8 cellular contexts compared by ENCODE assay signal in genomic region chr4:176376032-176376614, GRCh38. TPM values are rescaled to one million over a fixed set of nuclear protein-coding genes. Genes with fewer than 3 reads are reported as not detected.
DNase-seq lines count a peak whose midpoint lies in the region; ATAC-seq, FAIRE-seq and TF ChIP-seq lines count a peak whose summit lies in the region.

No MANE protein-coding gene starts in this region.

- DNase-seq in PC-3 = peak; percentile 58
- DNase-seq in frontal cortex (ENCODE audit: low spot score in 2 of 2) = peak; percentile 5 to 21
- DNase-seq in hypothalamus (lab: John Stamatoyannopoulos, UW) = no peak

- H4K20me1 ChIP-seq in PC-3 (ENCODE audit: low read length) = no peaks in the 10 kb centered on the region

- intact Hi-C loops in PC-3 (cut with micrococcal nuclease) = loop anchor here (1.0 to 5.0 kb wide), 4 partner anchors 123 to 963 kb away; no protein-coding TSS in a partner anchor

- H3K36me3 ChIP-seq in PC-3 (ENCODE audit: low read depth, low read length) = no peaks in the 10 kb centered on the region

- BruUV-seq in PC-3 (replicated peaks; lab: Mats Ljungman, UMichigan) = no TSS peak

- H3K27me3 ChIP-seq in PC-3 (ENCODE audit: low read length) = no peaks in the 10 kb centered on the region

- CTCF ChIA-PET in PC-3 (lab: Charles Lee) = no interaction called here

- peak; percentile 94 for FAIRE-seq in A204.1 (lab: Jason Lieb, UNC)
- peak; percentile 97 for FAIRE-seq in frontal cortex (lab: Jason Lieb, UNC)

- no peak overlapping the region for H3K4me2 ChIP-seq in PC-3 (ENCODE audit: low read length)

- no peak overlapping the region for H2AFZ ChIP-seq in PC-3 (ENCODE audit: low read length)

- H3K79me2 ChIP-seq in PC-3 (ENCODE audit: low read length) = no peaks in the 10 kb centered on the region

- peaks cover 7% of the 10 kb centered on the region; the same call in 1 of the 2 replicates for H3K4me1 ChIP-seq in PC-3 (ENCODE audit: insufficient read depth, low read length)

- H3F3A ChIP-seq in PC-3 (ENCODE audit: low read length, unreplicated experiment) = no peaks in the 10 kb centered on the region

- no peaks in the 10 kb centered on the region for H3K9me3 ChIP-seq in PC-3 (ENCODE audit: low read length)

- no peaks in the 10 kb centered on the region for H3K9me2 ChIP-seq in PC-3 (replicated peaks; ENCODE audit: low read length)

- POLR2A ChIA-PET in PC-3 (lab: Charles Lee; ENCODE audit: unreplicated experiment) = no interaction called here

- ATAC-seq in PC-3 (no peak), HG02798 (IDR thresholded peaks at IDR 0.05; ENCODE audit: poor library complexity, unreplicated experiment) (no peak), HG02840 (IDR thresholded peaks at IDR 0.05; ENCODE audit: low FRiP score, unreplicated experiment) (no peak), HG02938 (IDR thresholded peaks at IDR 0.05; ENCODE audit: unreplicated experiment) (no peak)

- TF ChIP-seq CTCF in GM12872 (IDR thresholded peaks at IDR 0.05; ENCODE audit: insufficient read depth, low read depth, low read length) = peak; percentile 37; the same call in 1 of the 3 replicates
- TF ChIP-seq CTCF in PC-3 (conservative IDR thresholded peaks at IDR 0.05; ENCODE audit: low read depth, low read length) = peak; percentile 60

- no peak overlapping the region for H3K4me3 ChIP-seq in PC-3 (ENCODE audit: low read length)

- H3K27ac ChIP-seq in PC-3 (ENCODE audit: low read length) = no peak overlapping the region

- H3K9ac ChIP-seq in PC-3 (ENCODE audit: low read length) = no peak overlapping the region

RNA-seq across cellular contexts. Expression of gene SPCS3, which starts 56.4 kb away (rescaled TPM):
- total RNA-seq in PC-3 (2014; rRNA removed) (42.4 and 56.1 TPM in 2 replicates), frontal cortex (108 TPM)

Comparison
In these comparisons a context has a peak if more than half of its experiments do, and no peak if none do; other contexts are left out.
1. DNase-seq: peak in PC-3 (single experiment) and frontal cortex (2 of 2); none in hypothalamus (0 of 51).